Comparison of ENCODE assay signal across 23 cellular contexts in genomic region chr18:23213200-23213599, GRCh38.
DNase-seq lines count a peak whose midpoint lies in the region; TF ChIP-seq lines count a peak whose summit lies in the region.
"Had no signal": no experiment of that assay in that cellular context is flagged by ENCODE, and none has a peak within 500 bp of the region (broad histone marks: within the 10 kb centered on the region; RNA-seq: fewer than 3 reads in every experiment).

No MANE protein-coding gene starts in this region.

- TF ChIP-seq CTCF in AG10803 (conservative IDR thresholded peaks at IDR 0.05; ENCODE audit: low read length) (no peak), KMS-11 (conservative IDR thresholded peaks at IDR 0.05; ENCODE audit: low read depth, low read length) (no peak), cardiac fibroblast (IDR thresholded peaks at IDR 0.05; ENCODE audit: low read depth, low read length) (no peak)

- H3K4me3 ChIP-seq in AG10803 (ENCODE audit: low read length), result no peak overlapping the region
- H3K4me3 ChIP-seq in KMS-11 (IDR thresholded peaks at IDR 0.05; ENCODE audit: insufficient read depth, low read depth, low read length), result no peak overlapping the region
- no peak overlapping the region for H3K4me3 ChIP-seq in cardiac fibroblast (replicated peaks in 1 of 2; ENCODE audit: low read depth in 2 of 2, low read length in 2 of 2)
- H3K4me3 ChIP-seq: sigmoid colon, testis had no signal

- no peaks in the 10 kb centered on the region for H4K20me1 ChIP-seq in KMS-11 (ENCODE audit: insufficient read depth)

- no peak overlapping the region for H2AFZ ChIP-seq in KMS-11 (ENCODE audit: low read depth)
- H2AFZ ChIP-seq: parathyroid adenoma had no signal

- H3K9ac ChIP-seq in KMS-11, result no peak overlapping the region
- H3K9ac ChIP-seq: parathyroid adenoma had no signal

- H3K27ac ChIP-seq in KMS-11 (peak overlapping the region; percentile 10; the same call in 1 of the 2 replicates), layer of hippocampus (ENCODE audit: low read depth, low read length) (peak overlapping the region; percentile 47)
- H3K27ac ChIP-seq: foreskin keratinocyte, parathyroid adenoma, sigmoid colon, testis had no signal

- peaks cover 25% of the 10 kb centered on the region; the same call in 1 of the 2 replicates for H3K36me3 ChIP-seq in KMS-11 (ENCODE audit: insufficient read depth)
- H3K36me3 ChIP-seq: sigmoid colon had no signal

- DNase-seq in AG10803 (ENCODE audit: low read depth) (peak; percentile 87), cardiac fibroblast (ENCODE audit: low read depth in 2 of 2) (peak; percentile 22 to 44), T-helper 1 cell (no peak), NCI-H2171 treated with DMSO at 0.1 percent for 48 hours (lab: John Stamatoyannopoulos, UW) (no peak), Ammon's horn (ENCODE audit: low spot score) (no peak)
- DNase-seq in stimulated activated CD4-positive, alpha-beta T cell treated with anti-CD3 and anti-CD28 coated beads, Interleukin-12 subunit alpha, Interleukin-12 subunit beta, amount 100 ng/mL, for 4 hours, result no peak
- DNase-seq: activated CD4-positive, CD25-positive, alpha-beta regulatory T cell treated with anti-CD3 and anti-CD28 coated beads, Interleukin-2, amount 50 U/mL, for 72 hours; activated CD8-positive, alpha-beta T cell treated with anti-CD3 and anti-CD28 coated beads, Interleukin-2, amount 10 ng/mL, durations not matched to agents 7 days and 5 days; activated naive CD4-positive, alpha-beta T cell treated with anti-CD3 and anti-CD28 coated beads, Interleukin-2, amount 50 U/mL, for 16 hours; activated T-cell treated with anti-CD3 and anti-CD28 coated beads, Interleukin-2, amount 50 U/mL, for 24 hours; CD4-positive, alpha-beta T cell; foreskin keratinocyte; KBM-7; mesenchymal stem cell; NCI-H1092 treated with DMSO at 0.1 percent for 48 hours; NCI-H2029 treated with DMSO at 0.1 percent for 48 hours; NCI-H510A treated with DMSO at 0.1 percent for 48 hours; sigmoid colon; SW 1271; testis had no signal

- peaks cover 18% of the 10 kb centered on the region; the same call in 1 of the 2 replicates for H3K79me2 ChIP-seq in KMS-11 (ENCODE audit: insufficient read depth, low read depth)

- peaks cover 59% of the 10 kb centered on the region for H3K4me1 ChIP-seq in KMS-11 (ENCODE audit: low read depth, poor library complexity, severe bottlenecking)
- H3K4me1 ChIP-seq: foreskin keratinocyte, sigmoid colon had no signal

- H3K4me2 ChIP-seq in KMS-11, result no peak overlapping the region

- H3K27me3 ChIP-seq in KMS-11 (ENCODE audit: insufficient read depth, low read depth) (no peaks in the 10 kb centered on the region), layer of hippocampus (ENCODE audit: control insufficient read depth, insufficient read depth, low read length) (no peaks in the 10 kb centered on the region)
- H3K27me3 ChIP-seq: sigmoid colon, testis had no signal

Comparison
In these comparisons a context has a peak if more than half of its experiments do, and no peak if none do; other contexts are left out.
1. DNase-seq: peak in AG10803 (single experiment) and cardiac fibroblast (2 of 2); none in T-helper 1 cell (0 of 5), stimulated activated CD4-positive, alpha-beta T cell treated with anti-CD3 and anti-CD28 coated beads, Interleukin-12 subunit alpha, Interleukin-12 subunit beta, amount 100 ng/mL, for 4 hours (single experiment), NCI-H2171 treated with DMSO at 0.1 percent for 48 hours (single experiment) and Ammon's horn (single experiment).